In genomic region chr9:130325921-130326320, GRCh38 we compare ENCODE assay signal across 1 cellular context.
TF ChIP-seq lines count a peak whose summit lies in the region.

No MANE protein-coding gene starts in this region.

TF ChIP-seq in H1, 55 proteins besides CTCF, POLR2A, EP300 and RAD21:
- no peak for TF ChIP-seq BACH1 (IDR thresholded peaks at IDR 0.05; ENCODE audit: low read length)
- no peak for TF ChIP-seq TCF12 (IDR thresholded peaks at IDR 0.05; ENCODE audit: low read depth, low read length)
- TF ChIP-seq HDAC2 (IDR thresholded peaks at IDR 0.05; ENCODE audit: borderline replicate concordance in 1 of 2, low read depth in 2 of 2, low read length in 2 of 2), result no peak
- TF ChIP-seq CHD2 (IDR thresholded peaks at IDR 0.05; ENCODE audit: low read length), result no peak
- TF ChIP-seq RXRA (IDR thresholded peaks at IDR 0.05; ENCODE audit: insufficient read depth, low read depth, low read length), result no peak
- TF ChIP-seq SRF (IDR thresholded peaks at IDR 0.05; ENCODE audit: low read depth, low read length), result no peak
- no peak for TF ChIP-seq SP4 (IDR thresholded peaks at IDR 0.05; ENCODE audit: low read length)
- TF ChIP-seq TEAD4 (IDR thresholded peaks at IDR 0.05; ENCODE audit: low read depth, low read length), result no peak
